ENCODE assay signal across 1 cellular context in genomic region chr21:38531610-38532009, GRCh38.
TF ChIP-seq lines count a peak whose summit lies in the region.

No MANE protein-coding gene starts in this region.

TF ChIP-seq in GM23338, 12 proteins besides CTCF, POLR2A, EP300 and RAD21:
- TF ChIP-seq NANOG (IDR thresholded peaks at IDR 0.05; ENCODE audit: borderline replicate concordance) (no peak), STAT1 (IDR thresholded peaks at IDR 0.05; ENCODE audit: unreplicated experiment) (no peak), ZNF462 (CRISPR knock-in tag; IDR thresholded peaks at IDR 0.05) (no peak), EZH2phosphoT487 (IDR thresholded peaks at IDR 0.05; ENCODE audit: unreplicated experiment) (no peak), ZNF114 (CRISPR knock-in tag; IDR thresholded peaks at IDR 0.05) (no peak), EZH2 (IDR thresholded peaks at IDR 0.05; ENCODE audit: low read depth, unreplicated experiment) (no peak), JUNB (IDR thresholded peaks at IDR 0.05; ENCODE audit: unreplicated experiment) (no peak)
- TF ChIP-seq, protein P1, sequence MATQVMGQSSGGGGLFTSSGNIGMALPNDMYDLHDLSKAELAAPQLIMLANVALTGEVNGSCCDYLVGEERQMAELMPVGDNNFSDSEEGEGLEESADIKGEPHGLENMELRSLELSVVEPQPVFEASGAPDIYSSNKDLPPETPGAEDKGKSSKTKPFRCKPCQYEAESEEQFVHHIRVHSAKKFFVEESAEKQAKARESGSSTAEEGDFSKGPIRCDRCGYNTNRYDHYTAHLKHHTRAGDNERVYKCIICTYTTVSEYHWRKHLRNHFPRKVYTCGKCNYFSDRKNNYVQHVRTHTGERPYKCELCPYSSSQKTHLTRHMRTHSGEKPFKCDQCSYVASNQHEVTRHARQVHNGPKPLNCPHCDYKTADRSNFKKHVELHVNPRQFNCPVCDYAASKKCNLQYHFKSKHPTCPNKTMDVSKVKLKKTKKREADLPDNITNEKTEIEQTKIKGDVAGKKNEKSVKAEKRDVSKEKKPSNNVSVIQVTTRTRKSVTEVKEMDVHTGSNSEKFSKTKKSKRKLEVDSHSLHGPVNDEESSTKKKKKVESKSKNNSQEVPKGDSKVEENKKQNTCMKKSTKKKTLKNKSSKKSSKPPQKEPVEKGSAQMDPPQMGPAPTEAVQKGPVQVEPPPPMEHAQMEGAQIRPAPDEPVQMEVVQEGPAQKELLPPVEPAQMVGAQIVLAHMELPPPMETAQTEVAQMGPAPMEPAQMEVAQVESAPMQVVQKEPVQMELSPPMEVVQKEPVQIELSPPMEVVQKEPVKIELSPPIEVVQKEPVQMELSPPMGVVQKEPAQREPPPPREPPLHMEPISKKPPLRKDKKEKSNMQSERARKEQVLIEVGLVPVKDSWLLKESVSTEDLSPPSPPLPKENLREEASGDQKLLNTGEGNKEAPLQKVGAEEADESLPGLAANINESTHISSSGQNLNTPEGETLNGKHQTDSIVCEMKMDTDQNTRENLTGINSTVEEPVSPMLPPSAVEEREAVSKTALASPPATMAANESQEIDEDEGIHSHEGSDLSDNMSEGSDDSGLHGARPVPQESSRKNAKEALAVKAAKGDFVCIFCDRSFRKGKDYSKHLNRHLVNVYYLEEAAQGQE (IDR thresholded peaks at IDR 0.05; ENCODE audit: unreplicated experiment), result no peak
TF ChIP-seq in GM23338: peak in this region for 0.
